In genomic region chr2:127648321-127648720, GRCh38 we compare ENCODE assay signal across 18 cellular contexts. TPM values are rescaled to one million over a fixed set of nuclear protein-coding genes. Genes with fewer than 3 reads are reported as not detected.
DNase-seq lines count a peak whose midpoint lies in the region; ATAC-seq and TF ChIP-seq lines count a peak whose summit lies in the region.
"Had no signal": no experiment of that assay in that cellular context is flagged by ENCODE, and none has a peak within 500 bp of the region (broad histone marks: within the 10 kb centered on the region; RNA-seq: fewer than 3 reads in every experiment).

No MANE protein-coding gene starts in this region.

- no peak overlapping the region for H3K23ac ChIP-seq in IMR-90 (ENCODE audit: low read depth, low read length)

- H3K36me3 Mint-ChIP-seq in naive B cell, result no peaks in the 10 kb centered on the region
- H3K36me3 Mint-ChIP-seq: activated naive CD8-positive, alpha-beta T cell had no signal

- TF ChIP-seq CTCF in IMR-90 (conservative IDR thresholded peaks at IDR 0.05; ENCODE audit: low read depth, low read length) (no peak), tibial artery (IDR thresholded peaks at IDR 0.05) (no peak), foreskin fibroblast (IDR thresholded peaks at IDR 0.05; ENCODE audit: low read depth, low read length) (no peak)

- no peak overlapping the region for H2AFZ ChIP-seq in IMR-90 (replicated peaks; ENCODE audit: low read length, poor library complexity)

- H3K4me1 ChIP-seq in IMR-90 (ENCODE audit: control insufficient read depth, insufficient read depth, low read length) (peaks cover 7% of the 10 kb centered on the region; the same call in 1 of the 2 replicates), tibial artery (peaks cover 9 to 90% (median 58%) of the 10 kb centered on the region in 4 donors)

- peaks cover 4% of the 10 kb centered on the region; the same call in 1 of the 2 replicates for H3K36me3 ChIP-seq in IMR-90 (ENCODE audit: control insufficient read depth, insufficient read depth, low read length)
- H3K36me3 ChIP-seq in tibial artery, result peaks cover 4 to 39% (median 29%) of the 10 kb centered on the region in 3 donors

- H3K56ac ChIP-seq in IMR-90 (ENCODE audit: extremely low read depth, insufficient read depth, low read length), result no peak overlapping the region

- ATAC-seq in IMR-90 (ENCODE audit: low read depth) (no peak), naive B cell (ENCODE audit: low read depth in 2 of 2) (no peak)
- ATAC-seq: activated CD8-positive, alpha-beta T cell treated with anti-CD3 and anti-CD28 coated beads, Interleukin-2, amount 10 ng/mL, durations not matched to agents 7 days and 5 days; esophagus mucosa had no signal

- H3K14ac ChIP-seq in IMR-90 (replicated peaks; ENCODE audit: low read depth, low read length), result no peak overlapping the region

- H2BK20ac ChIP-seq in IMR-90 (ENCODE audit: low read depth, low read length), result no peak overlapping the region

- H3K4me3 Mint-ChIP-seq in naive B cell, result peak overlapping the region in 6 of 8 donors; percentile 36 to 86 (median 69)
- H3K4me3 Mint-ChIP-seq: activated CD8-positive, alpha-beta T cell treated with anti-CD3 and anti-CD28 coated beads, Interleukin-2, amount 10 ng/mL, durations not matched to agents 7 days and 5 days; activated naive CD8-positive, alpha-beta T cell; activated T-cell treated with anti-CD3 and anti-CD28 coated beads, Interleukin-2, amount 50 U/mL, for 4 hours had no signal

- peaks cover 47 to 77% (median 59%) of the 10 kb centered on the region in 3 donors for H3K4me1 Mint-ChIP-seq in naive B cell

- H4K5ac ChIP-seq in IMR-90 (ENCODE audit: low read depth, low read length), result no peak overlapping the region

- peak overlapping the region in 3 of 6 donors; percentile 27 to 81 (median 74) for H3K27ac Mint-ChIP-seq in naive B cell
- H3K27ac Mint-ChIP-seq: activated naive CD8-positive, alpha-beta T cell; H9; T-helper 1 cell treated with Interleukin-12 subunit alpha and Interleukin-12 subunit beta and Interleukin-4 antibody, amounts not matched to agents 30 μg/mL and 1 μg/mL, for 36 hours had no signal

- peaks cover 17% of the 10 kb centered on the region; the same call in 1 of the 2 replicates for H3K9me1 ChIP-seq in IMR-90 (ENCODE audit: insufficient read depth, low read length)

- intact Hi-C loops in IMR-90 (cut with micrococcal nuclease) (loop anchor here (2.0 to 5.0 kb wide), 3 partner anchors 122 to 324 kb away; partner anchors contain the start of gene IWS1), tibial artery (cut with DNase I; ENCODE audit: low total_unique reads) (no loop called here)

- H2AK9ac ChIP-seq in IMR-90 (replicated peaks; ENCODE audit: low read depth, low read length, poor library complexity), result peak overlapping the region; percentile 87

- CTCF ChIA-PET in IMR-90 (lab: Yijun Ruan, JAX), result no interaction called here

- no peak overlapping the region for H2BK120ac ChIP-seq in IMR-90 (ENCODE audit: low read depth, low read length)

- TF ChIP-seq POLR2A in IMR-90 (IDR thresholded peaks at IDR 0.05; ENCODE audit: low read depth, low read length), result no peak

- no peak for TF ChIP-seq RAD21 in IMR-90 (IDR thresholded peaks at IDR 0.05; ENCODE audit: low read length)

- H3K9me3 ChIP-seq in IMR-90 (ENCODE audit: control insufficient read depth, insufficient read depth, low read length), result no peaks in the 10 kb centered on the region
- H3K9me3 ChIP-seq in tibial artery, result no peaks in the 10 kb centered on the region

- no peak overlapping the region for H2BK15ac ChIP-seq in IMR-90 (ENCODE audit: low read depth, low read length)

- dilution Hi-C loops in IMR-90 (cut with HindIII; ENCODE audit: low sequenced_read_pairs, unreplicated experiment), result no loop called here

- no peaks in the 10 kb centered on the region for H3K9me3 Mint-ChIP-seq in naive B cell
- H3K9me3 Mint-ChIP-seq: activated T-cell treated with anti-CD3 and anti-CD28 coated beads, Interleukin-2, amount 50 U/mL, for 4 hours; H9; T-helper 1 cell treated with Interleukin-12 subunit alpha and Interleukin-12 subunit beta and Interleukin-4 antibody, amounts not matched to agents 30 μg/mL and 1 μg/mL, for 36 hours had no signal

- H3K4me2 ChIP-seq in IMR-90 (ENCODE audit: low read depth, low read length), result no peak overlapping the region

- no TSS peak for BruUV-seq in IMR-90 (replicated peaks; lab: Mats Ljungman, UMichigan)

- in situ Hi-C loops in IMR-90 (cut with MboI; ENCODE audit: low sequenced_read_pairs), result no loop called here

- peak overlapping the region; percentile 50; the same call in 1 of the 2 replicates for H2AK5ac ChIP-seq in IMR-90 (ENCODE audit: low read depth, low read length)

- H3K27me3 ChIP-seq in IMR-90 (ENCODE audit: control insufficient read depth, insufficient read depth, low read length) (no peaks in the 10 kb centered on the region), tibial artery (no peaks in the 10 kb centered on the region)

- no peak overlapping the region for H2BK5ac ChIP-seq in IMR-90 (ENCODE audit: low read depth, low read length, poor library complexity, severe bottlenecking)

- H3K18ac ChIP-seq in IMR-90 (ENCODE audit: low read depth, low read length), result no peak overlapping the region

- H4K20me1 ChIP-seq in IMR-90 (ENCODE audit: insufficient read depth, low read length), result no peaks in the 10 kb centered on the region; the same call in 1 of the 2 replicates

- no peaks in the 10 kb centered on the region for H3K27me3 Mint-ChIP-seq in naive B cell
- H3K27me3 Mint-ChIP-seq: activated naive CD8-positive, alpha-beta T cell had no signal

- H4K8ac ChIP-seq in IMR-90 (ENCODE audit: low read depth in 2 of 2, low read length in 2 of 2), result no peak overlapping the region

- WGBS in IMR-90 (ENCODE audit: extremely low coverage in 2 of 2, insufficient read length in 1 of 2), 2 experiments, result 93% methylated on average over 5 of the region's 6 CpGs; no CpG with 5 or more reads in 1 of the 2 experiments

- DNase-seq in IMR-90 (no peak), naive B cell (no peak), tibial artery (no peak), foreskin fibroblast (no peak), iPS-NIHi11 (ENCODE audit: low spot score) (no peak), NCI-H2029 treated with DMSO at 0.1 percent for 48 hours (lab: John Stamatoyannopoulos, UW) (no peak)
- DNase-seq: activated CD8-positive, alpha-beta T cell treated with anti-CD3 and anti-CD28 coated beads, Interleukin-2, amount 10 ng/mL, durations not matched to agents 7 days and 5 days; activated T-cell treated with anti-CD3 and anti-CD28 coated beads, Interleukin-2, amount 50 U/mL, for 4 hours; H9; KBM-7; NCI-H1048; NCI-H2081; NCI-H524 treated with DMSO at 0.1 percent for 48 hours; SIG-M5 had no signal

- no peak overlapping the region for H4K91ac ChIP-seq in IMR-90 (ENCODE audit: insufficient read depth, low read depth, low read length)

- POLR2A ChIA-PET in IMR-90 (lab: Charles Lee; ENCODE audit: unreplicated experiment), result interaction anchor here (0.8 kb wide), 1 partner anchor 10 kb away, joined by 3 read pairs; no protein-coding TSS in a partner anchor

- H3K9ac ChIP-seq in IMR-90 (ENCODE audit: low read depth, low read length), result no peak overlapping the region

- no peak overlapping the region for H3K4ac ChIP-seq in IMR-90 (ENCODE audit: low read depth, low read length)

- no peak overlapping the region for H3K4me3 ChIP-seq in IMR-90 (ENCODE audit: insufficient read depth, low read depth, low read length)
- H3K4me3 ChIP-seq in tibial artery, result no peak overlapping the region
- H3K4me3 ChIP-seq in foreskin fibroblast (ENCODE audit: low read depth in 1 of 2, low read length in 2 of 2), result no peak overlapping the region

- no peak overlapping the region for H3K27ac ChIP-seq in IMR-90 (ENCODE audit: insufficient read depth, low read length)
- H3K27ac ChIP-seq in cingulate gyrus (ENCODE audit: low read depth, low read length), result peak overlapping the region; percentile 72
- peak overlapping the region; percentile 71 to 75 for H3K27ac ChIP-seq in tibial artery

- peaks cover 0 to 16% of the 10 kb centered on the region in 2 experiments; a peak in 2 of 4 replicates for H3K79me1 ChIP-seq in IMR-90 (ENCODE audit: low read depth in 1 of 2, low read length in 2 of 2)

TF ChIP-seq in IMR-90, 13 proteins besides CTCF, POLR2A, EP300 and RAD21:
- TF ChIP-seq MAZ (IDR thresholded peaks at IDR 0.05; ENCODE audit: borderline replicate concordance, low read depth, low read length) (no peak), MXI1 (IDR thresholded peaks at IDR 0.05; ENCODE audit: borderline replicate concordance, low read depth, low read length) (no peak), RFX5 (IDR thresholded peaks at IDR 0.05; ENCODE audit: low read depth, low read length) (no peak)

RNA-seq across cellular contexts. Expression of gene GPR17, which starts 2.4 kb away (rescaled TPM):
- not detected in 2 replicates for total RNA-seq in IMR-90 (2012; rRNA removed)
- polyA plus RNA-seq in IMR-90 (2012; rRNA removed) (not detected in 2 replicates), naive B cell (ENCODE audit: low read depth in 6 of 6) (not detected)
- not detected in 2 replicates for polyA plus RNA-seq in IMR-90 (2012; cell fraction: cytosol; rRNA removed)
- 0.04 TPM in 1 of 2 replicates, not detected in the other for polyA plus RNA-seq in IMR-90 (2012; cell fraction: nucleus; rRNA removed; ENCODE audit: low replicate concordance)
- total RNA-seq: activated CD8-positive, alpha-beta T cell treated with anti-CD3 and anti-CD28 coated beads, Interleukin-2, amount 10 ng/mL, durations not matched to agents 7 days and 5 days; activated T-cell treated with anti-CD3 and anti-CD28 coated beads, Interleukin-2, amount 50 U/mL, for 4 hours; esophagus mucosa had no signal

RNA-seq across cellular contexts. Expression of gene LIMS2, which starts 27.0 kb away (rescaled TPM):
- 1.1 and 1.3 TPM in 2 replicates for total RNA-seq in IMR-90 (2012; rRNA removed)
- 17.8 and 18.8 TPM in 2 replicates for polyA plus RNA-seq in IMR-90 (2012; rRNA removed)
- 22.3 and 23.6 TPM in 2 replicates for polyA plus RNA-seq in IMR-90 (2012; cell fraction: cytosol; rRNA removed)
- polyA plus RNA-seq in IMR-90 (2012; cell fraction: nucleus; rRNA removed; ENCODE audit: low replicate concordance), result 69.0 and 120 TPM in 2 replicates
- polyA plus RNA-seq in naive B cell (ENCODE audit: low read depth in 6 of 6), result 10 to 100 TPM; 11.2 to 60.4 (median 27.7) TPM

RNA-seq across cellular contexts. Expression of gene SFT2D3, which starts 53.0 kb away (rescaled TPM):
- 2.5 and 3.9 TPM in 2 replicates for total RNA-seq in IMR-90 (2012; rRNA removed)
- polyA plus RNA-seq in IMR-90 (2012; rRNA removed) (3.1 TPM in 2 replicates), naive B cell (ENCODE audit: low read depth in 6 of 6) (1 to 10 TPM in 3 of 6 donors, under 1 TPM in 2, not detected in 1; 0.28 to 3.0 (median 2.8) TPM)
- 1.4 and 1.8 TPM in 2 replicates for polyA plus RNA-seq in IMR-90 (2012; cell fraction: cytosol; rRNA removed)
- 1.3 TPM in 2 replicates for polyA plus RNA-seq in IMR-90 (2012; cell fraction: nucleus; rRNA removed; ENCODE audit: low replicate concordance)
